8 cellular contexts compared by ENCODE assay signal in the genomic region with DNA sequence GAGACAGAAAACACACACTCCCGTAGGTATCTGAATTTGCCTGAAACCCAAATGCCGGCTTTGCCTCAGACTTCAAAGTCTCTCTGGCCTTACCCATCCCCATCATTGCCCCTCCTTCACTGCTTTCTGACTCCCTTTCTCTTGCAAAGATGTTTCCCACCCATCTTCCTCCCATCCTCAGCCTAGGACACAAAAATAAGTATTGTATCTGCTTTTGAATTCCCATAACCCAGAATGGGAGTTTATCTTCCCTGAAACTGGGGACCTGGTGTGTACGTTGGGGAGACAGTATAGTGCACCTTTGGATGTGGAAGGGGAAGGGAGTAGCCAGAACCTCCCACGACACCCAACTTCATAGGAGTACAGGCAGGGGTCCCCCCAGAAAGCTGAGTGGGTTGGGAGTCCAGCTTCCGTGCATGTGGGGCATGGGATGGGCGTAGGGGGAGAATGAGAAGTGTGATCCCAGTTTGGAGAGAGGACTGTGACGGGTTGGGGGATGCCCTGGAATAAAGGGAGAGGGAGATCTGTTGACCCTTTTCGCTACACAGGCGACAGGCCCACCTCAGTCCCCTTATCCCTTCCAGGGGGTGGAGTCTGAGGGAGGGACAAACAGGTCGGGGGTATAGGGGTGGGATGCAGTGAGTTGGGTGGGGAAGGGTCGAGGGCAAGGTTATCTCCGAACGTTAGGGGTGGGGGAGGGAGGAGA. TPM values are rescaled to one million over a fixed set of nuclear protein-coding genes. Genes with fewer than 3 reads are reported as not detected.
A peak's percentile ranks its signal among the peaks of the same experiment; 100 is the strongest.
DNase-seq lines count a peak whose midpoint lies in the region; ATAC-seq, FAIRE-seq and TF ChIP-seq lines count a peak whose summit lies in the region.

No MANE protein-coding gene starts in this region.

- no peak overlapping the region for H3K9ac ChIP-seq in keratinocyte (ENCODE audit: control insufficient read depth, extremely low read depth, insufficient read depth, low read length)
- H3K9ac ChIP-seq in PC-3 (ENCODE audit: low read length) = no peak overlapping the region

- no peak for TF ChIP-seq CTCF in keratinocyte (optimal IDR thresholded peaks at IDR 0.05 in 1 of 3, IDR thresholded peaks at IDR 0.05 in 1 of 3, conservative IDR thresholded peaks at IDR 0.05 in 1 of 3; ENCODE audit: extremely low read depth in 1 of 3, insufficient read depth in 2 of 3, low read length in 3 of 3)
- TF ChIP-seq CTCF in PC-3 (conservative IDR thresholded peaks at IDR 0.05; ENCODE audit: low read depth, low read length) = no peak

- H3K9me2 ChIP-seq in PC-3 (replicated peaks; ENCODE audit: low read length) = no peaks in the 10 kb centered on the region

- intact Hi-C loops in activated CD4-positive, alpha-beta T cell treated with anti-CD3 and anti-CD28 coated beads for 36 hours (cut with DNase I, micrococcal nuclease) = no loop called here
- intact Hi-C loops in PC-3 (cut with micrococcal nuclease) = no loop called here

- CTCF ChIA-PET in activated CD4-positive, alpha-beta T cell treated with anti-CD3 and anti-CD28 coated beads for 36 hours (lab: Charles Lee) = no interaction called here
- CTCF ChIA-PET in PC-3 (lab: Charles Lee) = no interaction called here

- POLR2A ChIA-PET in activated CD4-positive, alpha-beta T cell treated with anti-CD3 and anti-CD28 coated beads for 36 hours (lab: Charles Lee) = no interaction called here
- POLR2A ChIA-PET in PC-3 (lab: Charles Lee; ENCODE audit: unreplicated experiment) = no interaction called here

- H3K27ac ChIP-seq in keratinocyte (ENCODE audit: control insufficient read depth, insufficient read depth, low read length) (no peak overlapping the region), temporal lobe (ENCODE audit: low read depth, low read length) (peak overlapping the region; percentile 77), PC-3 (ENCODE audit: low read length) (no peak overlapping the region)

- peaks cover 36% of the 10 kb centered on the region for H3K4me1 Mint-ChIP-seq in activated CD4-positive, alpha-beta T cell treated with anti-CD3 and anti-CD28 coated beads for 36 hours
- peaks cover 35% of the 10 kb centered on the region for H3K4me1 Mint-ChIP-seq in activated naive CD8-positive, alpha-beta T cell (ENCODE audit: low read depth)

- dilution Hi-C loops in keratinocyte (cut with MboI; ENCODE audit: extremely low pct_ligation_motif_present, low sequenced_read_pairs) = no loop called here

- peaks cover 23% of the 10 kb centered on the region for H3K79me2 ChIP-seq in keratinocyte (ENCODE audit: control insufficient read depth, insufficient read depth, low read length)
- peaks cover 26% of the 10 kb centered on the region for H3K79me2 ChIP-seq in PC-3 (ENCODE audit: low read length)

- peak overlapping the region in 1 of 3 experiments; percentile 20 for H3K4me3 ChIP-seq in keratinocyte (ENCODE audit: control insufficient read depth in 2 of 3, extremely low read depth in 1 of 3, insufficient read depth in 2 of 3, low read depth in 1 of 3, low read length in 3 of 3)
- no peak overlapping the region for H3K4me3 ChIP-seq in PC-3 (ENCODE audit: low read length)

- H3K27ac Mint-ChIP-seq in activated CD4-positive, alpha-beta T cell treated with anti-CD3 and anti-CD28 coated beads for 36 hours = peak overlapping the region; percentile 30
- no peak overlapping the region for H3K27ac Mint-ChIP-seq in activated naive CD8-positive, alpha-beta T cell

- H3K4me1 ChIP-seq in keratinocyte (ENCODE audit: control insufficient read depth, extremely low read depth, insufficient read depth, low read length) (peaks cover 20% of the 10 kb centered on the region), PC-3 (ENCODE audit: insufficient read depth, low read length) (peaks cover 15% of the 10 kb centered on the region)

- H3K36me3 ChIP-seq in keratinocyte (ENCODE audit: control insufficient read depth in 2 of 2, extremely low read depth in 1 of 2, insufficient read depth in 2 of 2, low read length in 2 of 2) (peaks cover 4 to 8% of the 10 kb centered on the region in 2 experiments), PC-3 (ENCODE audit: low read depth, low read length) (no peaks in the 10 kb centered on the region)

- no peak for FAIRE-seq in keratinocyte (lab: Jason Lieb, UNC)

- H3K27me3 Mint-ChIP-seq in activated CD4-positive, alpha-beta T cell treated with anti-CD3 and anti-CD28 coated beads for 36 hours = peaks cover 15% of the 10 kb centered on the region
- H3K27me3 Mint-ChIP-seq in activated naive CD8-positive, alpha-beta T cell = no peaks in the 10 kb centered on the region

- no peaks in the 10 kb centered on the region for H3F3A ChIP-seq in PC-3 (ENCODE audit: low read length, unreplicated experiment)

- H3K4me2 ChIP-seq in keratinocyte (ENCODE audit: control insufficient read depth, extremely low read depth, insufficient read depth, low read depth, low read length) (peak overlapping the region; percentile 66), PC-3 (ENCODE audit: low read length) (no peak overlapping the region)

- H3K9me1 ChIP-seq in keratinocyte (ENCODE audit: control insufficient read depth, extremely low read depth, insufficient read depth, low read length) = peaks cover 3% of the 10 kb centered on the region

- no peaks in the 10 kb centered on the region for H3K9me3 ChIP-seq in keratinocyte (ENCODE audit: control insufficient read depth, low read depth, low read length)
- no peaks in the 10 kb centered on the region for H3K9me3 ChIP-seq in PC-3 (ENCODE audit: low read length)

- no TSS peak for BruUV-seq in PC-3 (replicated peaks; lab: Mats Ljungman, UMichigan)

- DNase-seq in activated CD4-positive, alpha-beta T cell treated with anti-CD3 and anti-CD28 coated beads for 36 hours = no peak
- no peak for DNase-seq in activated CD4-positive, alpha-beta T cell treated with anti-CD3 and anti-CD28 coated beads, Interleukin-2, amount 50 U/mL, for 48 hours
- DNase-seq in keratinocyte (ENCODE audit: low read depth, low spot score) (no peak), DMS153 treated with DMSO at 0.1 percent for 48 hours (lab: John Stamatoyannopoulos, UW; ENCODE audit: unreplicated experiment) (no peak), PC-3 (no peak), OCI-M2 (lab: John Stamatoyannopoulos, UW; ENCODE audit: unreplicated experiment) (no peak)

- ATAC-seq in activated CD4-positive, alpha-beta T cell treated with anti-CD3 and anti-CD28 coated beads for 36 hours = no peak
- no peak for ATAC-seq in PC-3

- H3K36me3 Mint-ChIP-seq in activated CD4-positive, alpha-beta T cell treated with anti-CD3 and anti-CD28 coated beads for 36 hours (ENCODE audit: low read depth) = peaks cover 11% of the 10 kb centered on the region
- H3K36me3 Mint-ChIP-seq in activated naive CD8-positive, alpha-beta T cell = peaks cover 2% of the 10 kb centered on the region

- H3K27me3 ChIP-seq in keratinocyte (ENCODE audit: control insufficient read depth, extremely low read depth, insufficient read depth, low read length) (peaks cover 26% of the 10 kb centered on the region), PC-3 (ENCODE audit: low read length) (no peaks in the 10 kb centered on the region)

- no peaks in the 10 kb centered on the region for H3K9me3 Mint-ChIP-seq in activated CD4-positive, alpha-beta T cell treated with anti-CD3 and anti-CD28 coated beads for 36 hours (ENCODE audit: low read depth)
- H3K9me3 Mint-ChIP-seq in activated naive CD8-positive, alpha-beta T cell (ENCODE audit: low read depth) = no peaks in the 10 kb centered on the region

- peaks cover 3% of the 10 kb centered on the region for H4K20me1 ChIP-seq in keratinocyte (ENCODE audit: control insufficient read depth, extremely low read depth, insufficient read depth, low read length)
- no peaks in the 10 kb centered on the region for H4K20me1 ChIP-seq in PC-3 (ENCODE audit: low read length)

- no peak overlapping the region for H2AFZ ChIP-seq in keratinocyte (ENCODE audit: control insufficient read depth, low read length)
- no peak overlapping the region for H2AFZ ChIP-seq in PC-3 (ENCODE audit: low read length)

- peak overlapping the region; percentile 71 for H3K4me3 Mint-ChIP-seq in activated CD4-positive, alpha-beta T cell treated with anti-CD3 and anti-CD28 coated beads for 36 hours
- H3K4me3 Mint-ChIP-seq in activated naive CD8-positive, alpha-beta T cell = peak overlapping the region; percentile 79

RNA-seq across cellular contexts. Expression of gene KIF5A, which starts 0.5 kb away (rescaled TPM):
- total RNA-seq in activated CD4-positive, alpha-beta T cell treated with anti-CD3 and anti-CD28 coated beads for 36 hours = 1 to 10 TPM; 1.3 to 1.4 TPM
- 0.01 to 0.10 TPM (median 0.05 TPM) in 3 replicates for polyA plus RNA-seq in keratinocyte
- 0.41 TPM for polyA plus RNA-seq in keratinocyte (2011; ENCODE audit: low read depth)
- polyA plus RNA-seq in keratinocyte (2011; cell fraction: cytosol; rRNA removed) = 0.01 TPM in 1 of 2 replicates, not detected in the other
- polyA plus RNA-seq in keratinocyte (2011; cell fraction: nucleus; rRNA removed) = 0.47 and 0.52 TPM in 2 replicates
- 0.02 and 0.18 TPM in 2 replicates for polyA plus RNA-seq in keratinocyte (2012; ENCODE audit: low replicate concordance)
- polyA minus RNA-seq in keratinocyte = 0.07 TPM in 2 of 3 replicates, not detected in the other
- polyA minus RNA-seq in keratinocyte (2011; cell fraction: cytosol; rRNA and poly(A)+ RNA removed) = not detected
- polyA minus RNA-seq in keratinocyte (2011; cell fraction: nucleus; rRNA and poly(A)+ RNA removed) = 0.08 and 0.11 TPM in 2 replicates
- total RNA-seq in temporal lobe (79.9 TPM), PC-3 (2014; rRNA removed) (not detected in 2 replicates)

RNA-seq across cellular contexts. Expression of gene DCTN2, which starts 2.4 kb away (rescaled TPM):
- 10 to 100 TPM; 69.7 to 81.2 TPM for total RNA-seq in activated CD4-positive, alpha-beta T cell treated with anti-CD3 and anti-CD28 coated beads for 36 hours
- polyA plus RNA-seq in keratinocyte = 109 to 158 TPM (median 132 TPM) in 3 replicates
- 330 TPM for polyA plus RNA-seq in keratinocyte (2011; ENCODE audit: low read depth)
- polyA plus RNA-seq in keratinocyte (2011; cell fraction: cytosol; rRNA removed) = 110 and 143 TPM in 2 replicates
- 114 and 116 TPM in 2 replicates for polyA plus RNA-seq in keratinocyte (2011; cell fraction: nucleus; rRNA removed)
- polyA plus RNA-seq in keratinocyte (2012; ENCODE audit: low replicate concordance) = 126 and 140 TPM in 2 replicates
- 96.0 to 116 TPM (median 99.6 TPM) in 3 replicates for polyA minus RNA-seq in keratinocyte
- 131 TPM for polyA minus RNA-seq in keratinocyte (2011; cell fraction: cytosol; rRNA and poly(A)+ RNA removed)
- polyA minus RNA-seq in keratinocyte (2011; cell fraction: nucleus; rRNA and poly(A)+ RNA removed) = 58.8 and 71.0 TPM in 2 replicates
- total RNA-seq in temporal lobe (116 TPM), PC-3 (2014; rRNA removed) (88.5 and 96.4 TPM in 2 replicates)

RNA-seq across cellular contexts. Expression of gene MBD6, which starts 26.7 kb away (rescaled TPM):
- 10 to 100 TPM; 31.3 to 43.6 TPM for total RNA-seq in activated CD4-positive, alpha-beta T cell treated with anti-CD3 and anti-CD28 coated beads for 36 hours
- 1.8 to 5.4 TPM (median 2.2 TPM) in 3 replicates for polyA plus RNA-seq in keratinocyte
- 5.5 TPM for polyA plus RNA-seq in keratinocyte (2011; ENCODE audit: low read depth)
- 2.0 and 3.6 TPM in 2 replicates for polyA plus RNA-seq in keratinocyte (2011; cell fraction: cytosol; rRNA removed)
- polyA plus RNA-seq in keratinocyte (2011; cell fraction: nucleus; rRNA removed) = 11.4 and 15.7 TPM in 2 replicates
- 13.9 and 24.5 TPM in 2 replicates for polyA plus RNA-seq in keratinocyte (2012; ENCODE audit: low replicate concordance)
- 4.8 to 14.5 TPM (median 5.4 TPM) in 3 replicates for polyA minus RNA-seq in keratinocyte
- 11.1 TPM for polyA minus RNA-seq in keratinocyte (2011; cell fraction: cytosol; rRNA and poly(A)+ RNA removed)
- 5.8 and 6.7 TPM in 2 replicates for polyA minus RNA-seq in keratinocyte (2011; cell fraction: nucleus; rRNA and poly(A)+ RNA removed)
- 8.1 TPM for total RNA-seq in temporal lobe
- 13.1 and 13.2 TPM in 2 replicates for total RNA-seq in PC-3 (2014; rRNA removed)

RNA-seq across cellular contexts. Expression of gene DDIT3, which starts 29.0 kb away (rescaled TPM):
- total RNA-seq in activated CD4-positive, alpha-beta T cell treated with anti-CD3 and anti-CD28 coated beads for 36 hours = 10 to 100 TPM; 31.2 to 32.2 TPM
- 7.8 to 25.6 TPM (median 23.6 TPM) in 3 replicates for polyA plus RNA-seq in keratinocyte
- 50.2 TPM for polyA plus RNA-seq in keratinocyte (2011; ENCODE audit: low read depth)
- 11.4 and 13.0 TPM in 2 replicates for polyA plus RNA-seq in keratinocyte (2011; cell fraction: cytosol; rRNA removed)
- 38.4 and 40.9 TPM in 2 replicates for polyA plus RNA-seq in keratinocyte (2011; cell fraction: nucleus; rRNA removed)
- polyA plus RNA-seq in keratinocyte (2012; ENCODE audit: low replicate concordance) = 5.9 and 87.6 TPM in 2 replicates
- polyA minus RNA-seq in keratinocyte = 1.8 to 9.1 TPM (median 3.2 TPM) in 3 replicates
- polyA minus RNA-seq in keratinocyte (2011; cell fraction: cytosol; rRNA and poly(A)+ RNA removed) = 3.8 TPM
- 6.5 and 14.2 TPM in 2 replicates for polyA minus RNA-seq in keratinocyte (2011; cell fraction: nucleus; rRNA and poly(A)+ RNA removed)
- total RNA-seq in temporal lobe = 6.1 TPM
- total RNA-seq in PC-3 (2014; rRNA removed) = 27.4 and 33.1 TPM in 2 replicates

RNA-seq across cellular contexts. Expression of gene PIP4K2C, which starts 41.6 kb away (rescaled TPM):
- 10 to 100 TPM; 12.1 to 14.9 TPM for total RNA-seq in activated CD4-positive, alpha-beta T cell treated with anti-CD3 and anti-CD28 coated beads for 36 hours
- polyA plus RNA-seq in keratinocyte = 73.5 to 109 TPM (median 93.6 TPM) in 3 replicates
- 39.9 TPM for polyA plus RNA-seq in keratinocyte (2011; ENCODE audit: low read depth)
- 87.3 and 124 TPM in 2 replicates for polyA plus RNA-seq in keratinocyte (2011; cell fraction: cytosol; rRNA removed)
- 152 and 164 TPM in 2 replicates for polyA plus RNA-seq in keratinocyte (2011; cell fraction: nucleus; rRNA removed)
- 42.0 and 62.1 TPM in 2 replicates for polyA plus RNA-seq in keratinocyte (2012; ENCODE audit: low replicate concordance)
- polyA minus RNA-seq in keratinocyte = 72.3 to 76.9 TPM (median 76.1 TPM) in 3 replicates
- polyA minus RNA-seq in keratinocyte (2011; cell fraction: cytosol; rRNA and poly(A)+ RNA removed) = 71.0 TPM
- polyA minus RNA-seq in keratinocyte (2011; cell fraction: nucleus; rRNA and poly(A)+ RNA removed) = 62.4 and 98.2 TPM in 2 replicates
- total RNA-seq in temporal lobe (10.3 TPM), PC-3 (2014; rRNA removed) (83.6 and 88.6 TPM in 2 replicates)

Comparison
In these comparisons a context has a peak if more than half of its experiments do, and no peak if none do; other contexts are left out.
1. RNA of gene KIF5A, which starts 0.5 kb away (total RNA-seq): 79.9 TPM in temporal lobe (single experiment); 1.3 to 1.4 TPM in activated CD4-positive, alpha-beta T cell treated with anti-CD3 and anti-CD28 coated beads for 36 hours and not detected in PC-3; every median in the first group is over 10 times any median in the second.